ENCODE assay signal across 16 cellular contexts in genomic region chr11:121455115-121455514, GRCh38. TPM values are rescaled to one million over a fixed set of nuclear protein-coding genes. Genes with fewer than 3 reads are reported as not detected.
DNase-seq lines count a peak whose midpoint lies in the region; ATAC-seq and TF ChIP-seq lines count a peak whose summit lies in the region.
"Had no signal": no experiment of that assay in that cellular context is flagged by ENCODE, and none has a peak within 500 bp of the region (broad histone marks: within the 10 kb centered on the region; RNA-seq: fewer than 3 reads in every experiment).

No MANE protein-coding gene starts in this region.

- H3K4me3 ChIP-seq in OCI-LY3 (ENCODE audit: low read length), result peak overlapping the region; percentile 85
- H3K4me3 ChIP-seq: A549 had no signal

- H3K4me1 Mint-ChIP-seq in activated CD4-positive, alpha-beta T cell treated with anti-CD3 and anti-CD28 coated beads for 36 hours, result peaks cover 84% of the 10 kb centered on the region
- H3K4me1 Mint-ChIP-seq in brain, result peaks cover 52% of the 10 kb centered on the region
- H3K4me1 Mint-ChIP-seq in natural killer cell treated with Interleukin-12 subunit alpha and Interleukin-12 subunit beta and Interleukin-15 and Interleukin-18, amount 100 ng/mL, for 72 hours (ENCODE audit: low read depth in 2 of 2), result peaks cover 78 to 84% of the 10 kb centered on the region in 2 donors

- H3K9me3 ChIP-seq in OCI-LY3 (ENCODE audit: insufficient read depth, low read length), result no peaks in the 10 kb centered on the region
- H3K9me3 ChIP-seq: A549, Caco-2 had no signal

- TF ChIP-seq CTCF in OCI-LY3 (IDR thresholded peaks at IDR 0.05; ENCODE audit: low read depth, low read length) (no peak), brain (conservative IDR thresholded peaks at IDR 0.05) (no peak)

- no peaks in the 10 kb centered on the region for H3K9me3 Mint-ChIP-seq in activated CD4-positive, alpha-beta T cell treated with anti-CD3 and anti-CD28 coated beads for 36 hours (ENCODE audit: low read depth)
- no peaks in the 10 kb centered on the region for H3K9me3 Mint-ChIP-seq in brain
- H3K9me3 Mint-ChIP-seq in natural killer cell treated with Interleukin-12 subunit alpha and Interleukin-12 subunit beta and Interleukin-15 and Interleukin-18, amount 100 ng/mL, for 72 hours, result no peaks in the 10 kb centered on the region

- POLR2A ChIA-PET in activated CD4-positive, alpha-beta T cell treated with anti-CD3 and anti-CD28 coated beads for 36 hours (lab: Charles Lee), result interaction anchor here (1.1 kb wide), 1 partner anchor 11 kb away, joined by 3 read pairs; no protein-coding TSS in a partner anchor

- H3K36me3 ChIP-seq in OCI-LY3 (replicated peaks; ENCODE audit: low read depth, low read length), result peaks cover 61% of the 10 kb centered on the region

- DNase-seq in activated CD4-positive, alpha-beta T cell treated with anti-CD3 and anti-CD28 coated beads for 36 hours, result no peak
- DNase-seq in activated CD4-positive, alpha-beta T cell treated with anti-CD3 and anti-CD28 coated beads for 1 hour, result no peak
- no peak for DNase-seq in natural killer cell treated with Interleukin-12 subunit alpha and Interleukin-12 subunit beta and Interleukin-15 and Interleukin-18, amount 100 ng/mL, for 72 hours (ENCODE audit: low spot score)
- DNase-seq in NCI-H1417 (lab: John Stamatoyannopoulos, UW), result no peak
- DNase-seq: activated CD4-positive, alpha-beta T cell treated with anti-CD3 and anti-CD28 coated beads, Interleukin-2, amount 50 U/mL, for 1 hour; Caco-2; hippocampal formation; left ventricle myocardium superior; NCI-H1092; NCI-H2227 treated with DMSO at 0.1 percent for 48 hours; nucleus accumbens had no signal

- H3K79me2 ChIP-seq in OCI-LY3 (ENCODE audit: low read length), result peaks cover 99% of the 10 kb centered on the region

- peak overlapping the region; percentile 91 for H3K4me2 ChIP-seq in OCI-LY3 (ENCODE audit: low read length)
- H3K4me2 ChIP-seq: A549 had no signal

- H3K27me3 Mint-ChIP-seq in activated CD4-positive, alpha-beta T cell treated with anti-CD3 and anti-CD28 coated beads for 36 hours, result no peaks in the 10 kb centered on the region
- H3K27me3 Mint-ChIP-seq in brain, result peaks cover 13% of the 10 kb centered on the region
- H3K27me3 Mint-ChIP-seq in natural killer cell treated with Interleukin-12 subunit alpha and Interleukin-12 subunit beta and Interleukin-15 and Interleukin-18, amount 100 ng/mL, for 72 hours, result no peaks in the 10 kb centered on the region

- H3K27ac ChIP-seq in OCI-LY3 (ENCODE audit: low read length), result peak overlapping the region; percentile 86
- H3K27ac ChIP-seq: A549 had no signal

- H3K27ac Mint-ChIP-seq in activated CD4-positive, alpha-beta T cell treated with anti-CD3 and anti-CD28 coated beads for 36 hours, result peak overlapping the region; percentile 94
- peak overlapping the region in 3 of 5 experiments; percentile 7 to 99 (median 94) for H3K27ac Mint-ChIP-seq in brain
- peak overlapping the region; percentile 85 to 92 for H3K27ac Mint-ChIP-seq in natural killer cell treated with Interleukin-12 subunit alpha and Interleukin-12 subunit beta and Interleukin-15 and Interleukin-18, amount 100 ng/mL, for 72 hours

- H3K4me3 Mint-ChIP-seq in activated CD4-positive, alpha-beta T cell treated with anti-CD3 and anti-CD28 coated beads for 36 hours, result peak overlapping the region; percentile 89
- peak overlapping the region in 4 of 5 experiments; percentile 70 to 100 (median 96) for H3K4me3 Mint-ChIP-seq in brain
- peak overlapping the region; percentile 95 for H3K4me3 Mint-ChIP-seq in natural killer cell treated with Interleukin-12 subunit alpha and Interleukin-12 subunit beta and Interleukin-15 and Interleukin-18, amount 100 ng/mL, for 72 hours

- no peak overlapping the region for H2AFZ ChIP-seq in OCI-LY3 (ENCODE audit: low read depth, low read length)

- CTCF ChIA-PET in activated CD4-positive, alpha-beta T cell treated with anti-CD3 and anti-CD28 coated beads for 36 hours (lab: Charles Lee), result interaction anchor here (1.2 kb wide), 1 partner anchor 13 kb away, joined by 3 read pairs; no protein-coding TSS in a partner anchor

- peaks cover 29% of the 10 kb centered on the region for H3K36me3 Mint-ChIP-seq in activated CD4-positive, alpha-beta T cell treated with anti-CD3 and anti-CD28 coated beads for 36 hours (ENCODE audit: low read depth)
- H3K36me3 Mint-ChIP-seq in brain, result no peaks in the 10 kb centered on the region
- H3K36me3 Mint-ChIP-seq in natural killer cell treated with Interleukin-12 subunit alpha and Interleukin-12 subunit beta and Interleukin-15 and Interleukin-18, amount 100 ng/mL, for 72 hours, result no peaks in the 10 kb centered on the region

- intact Hi-C loops in activated CD4-positive, alpha-beta T cell treated with anti-CD3 and anti-CD28 coated beads for 36 hours (cut with DNase I, micrococcal nuclease), result loop anchor here in 1 of 2 experiments (10.0 kb wide), 1 partner anchor 130 kb away; no protein-coding TSS in a partner anchor

- H3K27me3 ChIP-seq in OCI-LY3 (ENCODE audit: low read depth, low read length), result no peaks in the 10 kb centered on the region

- ATAC-seq in activated CD4-positive, alpha-beta T cell treated with anti-CD3 and anti-CD28 coated beads for 36 hours, result no peak
- ATAC-seq in natural killer cell treated with Interleukin-12 subunit alpha and Interleukin-12 subunit beta and Interleukin-15 and Interleukin-18, amount 100 ng/mL, for 72 hours, result no peak
- ATAC-seq in GM18498 (IDR thresholded peaks at IDR 0.05; ENCODE audit: unreplicated experiment) (no peak), HG03457 (IDR thresholded peaks at IDR 0.05; ENCODE audit: unreplicated experiment) (no peak)
- ATAC-seq: A549, left ventricle myocardium superior had no signal

- H3K9ac ChIP-seq in OCI-LY3 (ENCODE audit: low read length), result peak overlapping the region; percentile 95

- H4K20me1 ChIP-seq in OCI-LY3 (ENCODE audit: insufficient read depth, low read length), result peaks cover 48% of the 10 kb centered on the region

- peaks cover 79% of the 10 kb centered on the region for H3K4me1 ChIP-seq in OCI-LY3 (ENCODE audit: low read length)
- H3K4me1 ChIP-seq: A549 had no signal

RNA-seq across cellular contexts. Expression of gene SORL1, which starts 3.0 kb away (rescaled TPM):
- total RNA-seq in activated CD4-positive, alpha-beta T cell treated with anti-CD3 and anti-CD28 coated beads for 36 hours, result 10 to 100 TPM; 53.5 to 68.0 TPM
- 29.0 TPM for polyA plus RNA-seq in brain (ENCODE audit: insufficient read depth, low read depth, low replicate concordance)
- 10 to 100 TPM; 26.8 to 45.5 TPM for total RNA-seq in natural killer cell treated with Interleukin-12 subunit alpha and Interleukin-12 subunit beta and Interleukin-15 and Interleukin-18, amount 100 ng/mL, for 72 hours
